In the genomic region with DNA sequence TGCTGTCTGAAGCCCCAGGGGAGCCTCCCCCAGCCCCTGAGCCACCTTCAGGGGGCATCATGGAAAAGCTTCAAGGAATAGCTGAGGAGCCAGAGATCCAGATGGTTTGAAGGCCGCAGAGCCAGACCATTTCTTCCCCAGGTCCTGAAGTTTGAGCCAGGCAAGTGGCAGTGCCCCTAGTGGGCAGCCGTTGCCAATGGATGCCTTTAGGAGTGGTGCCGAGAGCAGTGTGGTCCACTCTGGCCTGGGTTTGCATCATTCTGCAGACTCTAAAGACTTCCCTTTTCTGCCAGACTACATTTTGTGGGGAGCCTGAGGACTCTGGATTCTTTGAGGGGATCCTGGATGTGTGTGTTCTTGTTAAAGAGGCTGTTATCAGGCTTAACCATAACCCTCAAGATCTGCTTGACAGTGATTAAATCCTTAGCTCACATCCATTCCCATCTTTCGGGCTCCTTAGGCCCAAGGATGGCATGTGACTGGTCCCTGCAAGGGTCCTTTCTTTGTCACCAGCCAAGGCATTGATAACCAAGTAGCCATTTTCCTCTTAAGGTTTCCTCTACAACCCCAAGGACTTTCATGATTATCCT, we compare ENCODE assay signal across 9 cellular contexts. TPM values are rescaled to one million over a fixed set of nuclear protein-coding genes. Genes with fewer than 3 reads are reported as not detected.
DNase-seq lines count a peak whose midpoint lies in the region; ATAC-seq, FAIRE-seq and TF ChIP-seq lines count a peak whose summit lies in the region.
"Had no signal": no experiment of that assay in that cellular context is flagged by ENCODE, and none has a peak within 500 bp of the region (broad histone marks: within the 10 kb centered on the region; RNA-seq: fewer than 3 reads in every experiment).

No MANE protein-coding gene starts in this region.

- H4K91ac ChIP-seq in H1 (replicated peaks; ENCODE audit: insufficient read length, low read length): no peak overlapping the region

- H3K36me3 Mint-ChIP-seq in osteocyte (ENCODE audit: unreplicated experiment): peaks cover 34% of the 10 kb centered on the region

- peaks cover 0 to 5% of the 10 kb centered on the region in 2 experiments for H4K20me1 ChIP-seq in H1 (replicated peaks in 1 of 2; ENCODE audit: control insufficient read depth in 1 of 2, insufficient read depth in 2 of 2, low read length in 2 of 2)

- peak; percentile 59 for TF ChIP-seq CTCF in GM06990 (IDR thresholded peaks at IDR 0.05; ENCODE audit: insufficient read depth, low read length, poor library complexity, severe bottlenecking)
- peak; percentile 62 to 83 (median 82) for TF ChIP-seq CTCF in H1 (IDR thresholded peaks at IDR 0.05; ENCODE audit: control extremely low read depth in 1 of 3, insufficient read depth in 1 of 3, low read depth in 1 of 3, low read length in 3 of 3)
- peak; percentile 51 for TF ChIP-seq CTCF in osteocyte (IDR thresholded peaks at IDR 0.05)

- H3K9me3 ChIP-seq in H1 (ENCODE audit: insufficient read depth in 2 of 2, low read depth in 1 of 2, low read length in 1 of 2): no peaks in the 10 kb centered on the region

- H3K4me1 ChIP-seq in H1 (replicated peaks in 1 of 4; ENCODE audit: control insufficient read depth in 3 of 4, insufficient read depth in 4 of 4, low read length in 3 of 4): no peaks in the 10 kb centered on the region

- H3K9me3 Mint-ChIP-seq in osteocyte (ENCODE audit: unreplicated experiment): no peaks in the 10 kb centered on the region

- no peak overlapping the region for H2BK15ac ChIP-seq in H1 (ENCODE audit: low read length)

- no peaks in the 10 kb centered on the region for H3K4me1 Mint-ChIP-seq in osteocyte (ENCODE audit: unreplicated experiment)

- no peak overlapping the region for H3K9ac ChIP-seq in H1 (replicated peaks in 1 of 4; ENCODE audit: extremely low read depth in 1 of 4, low read depth in 3 of 4, low read length in 3 of 4)

- H3K4me3 Mint-ChIP-seq in osteocyte (ENCODE audit: unreplicated experiment): no peak overlapping the region

- no peak overlapping the region for H4K8ac ChIP-seq in H1 (ENCODE audit: extremely low read depth, insufficient read depth, low read length)

- no peak overlapping the region for H3K23ac ChIP-seq in H1 (ENCODE audit: insufficient read length)

- H3K36me3 ChIP-seq in GM06990 (ENCODE audit: control insufficient read depth, insufficient read depth, low read length): peaks cover 27% of the 10 kb centered on the region
- H3K36me3 ChIP-seq in H1 (ENCODE audit: control insufficient read depth in 2 of 4, insufficient read depth in 4 of 4, low read length in 3 of 4): peaks cover 23 to 37% (median 28%) of the 10 kb centered on the region in 4 experiments

- H3K4ac ChIP-seq in H1 (replicated peaks; ENCODE audit: insufficient read length, low read depth, low read length): no peak overlapping the region

- 86% methylated on average over 4 of the region's 4 CpGs; no CpG with 5 or more reads in 1 of the 2 experiments for WGBS in H1 (ENCODE audit: extremely low coverage in 1 of 2, insufficient coverage in 1 of 2, insufficient read length in 1 of 2, insufficient replicate concordance in 2 of 2, low coverage in 1 of 2, low lambda C conversion rate in 2 of 2, missing lambda C conversion rate in 1 of 2), 2 experiments

- no peak overlapping the region for H3K56ac ChIP-seq in H1 (replicated peaks; ENCODE audit: insufficient read length, low read depth, low read length)

- no peak for TF ChIP-seq EP300 in H1 (IDR thresholded peaks at IDR 0.05; ENCODE audit: borderline replicate concordance in 1 of 2, low read depth in 2 of 2, low read length in 2 of 2)

- no peak for TF ChIP-seq POLR2A in H1 (IDR thresholded peaks at IDR 0.05; ENCODE audit: control extremely low read depth in 1 of 2, low read depth in 2 of 2, low read length in 2 of 2)

- no peak for ATAC-seq in GM21825 (IDR thresholded peaks at IDR 0.05; ENCODE audit: unreplicated experiment)

- POLR2A ChIA-PET in H1 (lab: Charles Lee; ENCODE audit: partially characterized antibody): interaction anchor here (0.8 to 2.0 kb wide), 11 partner anchors 8 to 116 kb away, joined by 3 to 7 read pairs (median 4); partner anchors contain the start of genes C2CD2L, DPAGT1, HINFP and NLRX1

- CTCF ChIA-PET in H1 (lab: Charles Lee; ENCODE audit: partially characterized antibody): interaction anchor here (0.7 to 5.9 kb wide), 28 partner anchors 9 to 269 kb away, joined by 3 to 33 read pairs (median 5); partner anchors contain the start of gene ABCG4

- peak; percentile 31 to 42; a peak in 2 of 4 replicates for TF ChIP-seq RAD21 in H1 (IDR thresholded peaks at IDR 0.05 in 1 of 2, conservative IDR thresholded peaks at IDR 0.05 in 1 of 2; ENCODE audit: low read depth in 2 of 2, low read length in 2 of 2)

- no peak overlapping the region for H4K5ac ChIP-seq in H1 (ENCODE audit: insufficient read length, low read depth, low read length)

- H3K79me1 ChIP-seq in H1 (ENCODE audit: low read depth, low read length): no peaks in the 10 kb centered on the region

- no peak for FAIRE-seq in H1 (lab: Jason Lieb, UNC)

- H3K27ac Mint-ChIP-seq in osteocyte (ENCODE audit: unreplicated experiment): no peak overlapping the region

- H2AK5ac ChIP-seq in H1 (ENCODE audit: low read depth, low read length): no peak overlapping the region

- H3K27me3 Mint-ChIP-seq in osteocyte (ENCODE audit: unreplicated experiment): peaks cover 12% of the 10 kb centered on the region

- H2BK20ac ChIP-seq in H1 (ENCODE audit: low read length): no peak overlapping the region

- H3K14ac ChIP-seq in H1 (ENCODE audit: insufficient read length): no peak overlapping the region

- H2BK5ac ChIP-seq in H1 (ENCODE audit: low read depth, low read length): no peak overlapping the region

- no peak overlapping the region for H3K4me3 ChIP-seq in GM06990 (replicated peaks; ENCODE audit: low read depth, low read length)
- no peak overlapping the region for H3K4me3 ChIP-seq in H1 (ENCODE audit: extremely low read depth in 1 of 4, insufficient read depth in 2 of 4, low read depth in 3 of 4, low read length in 4 of 4)

- no peak overlapping the region for H3K4me2 ChIP-seq in H1 (ENCODE audit: insufficient read depth in 1 of 2, low read depth in 2 of 2, low read length in 2 of 2)

- H3K27ac ChIP-seq in H1 (ENCODE audit: low read depth, low read length): no peak overlapping the region

- no peaks in the 10 kb centered on the region for H3K23me2 ChIP-seq in H1 (ENCODE audit: low read depth, low read length)

- no peak overlapping the region for H3K18ac ChIP-seq in H1 (ENCODE audit: extremely low read depth, low read length)

- H3K27me3 ChIP-seq in GM06990 (replicated peaks; ENCODE audit: control insufficient read depth, insufficient read depth, low read length) (no peaks in the 10 kb centered on the region), H1 (replicated peaks in 1 of 4; ENCODE audit: control insufficient read depth in 3 of 4, extremely low read depth in 1 of 4, insufficient read depth in 3 of 4, low read length in 3 of 4) (no peaks in the 10 kb centered on the region)

- H2AFZ ChIP-seq in H1 (ENCODE audit: low read length): no peak overlapping the region

- no peak for DNase-seq in GM06990 (ENCODE audit: extremely low read depth, insufficient read length)
- peak; percentile 17 for DNase-seq in NCI-H69 (lab: John Stamatoyannopoulos, UW)
- peak in 1 of 2 experiments; percentile 61 for DNase-seq in H1 (ENCODE audit: low read depth in 1 of 2, low spot score in 2 of 2)
- DNase-seq in osteocyte (ENCODE audit: extremely low spot score, unreplicated experiment): no peak
- no peak for DNase-seq in COLO829 (ENCODE audit: low spot score)
- no peak for DNase-seq in NCI-H345 (lab: John Stamatoyannopoulos, UW)
- no peak for DNase-seq in NCI-H2107 (lab: John Stamatoyannopoulos, UW)
- DNase-seq: NCI-H2081 had no signal

- no peak overlapping the region for H2BK120ac ChIP-seq in H1 (replicated peaks; ENCODE audit: low read depth, low read length)

- no peaks in the 10 kb centered on the region for H3K79me2 ChIP-seq in H1 (ENCODE audit: control insufficient read depth in 1 of 2, insufficient read depth in 2 of 2, low read length in 2 of 2)

- no peak overlapping the region for H2BK12ac ChIP-seq in H1 (ENCODE audit: low read depth, low read length)

RNA-seq across cellular contexts. Expression of gene HINFP, which starts 13.1 kb away (rescaled TPM):
- total RNA-seq in H1 (2021; fragmentation: NEBNext Ultra II Directional; extraction: Animal tissue kit (Norgen Biotek cat#: 25700)): 35.0 and 36.6 TPM in 2 replicates
- polyA plus RNA-seq in H1 (2011; rRNA removed): 37.3 and 41.2 TPM in 2 replicates
- polyA plus RNA-seq in H1 (2011; cell fraction: cytosol; rRNA removed): 42.7 TPM
- 75.6 TPM for polyA plus RNA-seq in H1 (2011; cell fraction: nucleus; rRNA removed)
- polyA plus RNA-seq in H1 (2012, experiment 1 of 2): 21.7 to 33.1 TPM (median 27.9 TPM) in 4 replicates
- polyA plus RNA-seq in H1 (2012, experiment 2 of 2): 15.8 TPM
- polyA plus RNA-seq in H1 (2013, experiment 1 of 2): 21.5 TPM
- 19.9 TPM for polyA plus RNA-seq in H1 (2013, experiment 2 of 2)
- 55.7 and 67.4 TPM in 2 replicates for polyA minus RNA-seq in H1 (2011; rRNA and poly(A)+ RNA removed)
- 22.5 TPM for polyA minus RNA-seq in H1 (2011; cell fraction: cytosol; rRNA and poly(A)+ RNA removed)
- 48.1 TPM for polyA minus RNA-seq in H1 (2011; cell fraction: nucleus; rRNA and poly(A)+ RNA removed)
- total RNA-seq in osteocyte: 26.1 and 27.6 TPM in 2 replicates

RNA-seq across cellular contexts. Expression of gene ABCG4, which starts 14.4 kb away (rescaled TPM):
- 2.3 and 2.9 TPM in 2 replicates for total RNA-seq in H1 (2021; fragmentation: NEBNext Ultra II Directional; extraction: Animal tissue kit (Norgen Biotek cat#: 25700))
- 1.8 and 2.9 TPM in 2 replicates for polyA plus RNA-seq in H1 (2011; rRNA removed)
- polyA plus RNA-seq in H1 (2011; cell fraction: cytosol; rRNA removed): 1.3 TPM
- polyA plus RNA-seq in H1 (2011; cell fraction: nucleus; rRNA removed): 4.5 TPM
- 1.5 to 2.0 TPM (median 1.9 TPM) in 4 replicates for polyA plus RNA-seq in H1 (2012, experiment 1 of 2)
- 1.0 TPM for polyA plus RNA-seq in H1 (2012, experiment 2 of 2)
- polyA plus RNA-seq in H1 (2013, experiment 1 of 2): 1.5 TPM
- polyA plus RNA-seq in H1 (2013, experiment 2 of 2): 1.5 TPM
- 2.5 and 3.1 TPM in 2 replicates for polyA minus RNA-seq in H1 (2011; rRNA and poly(A)+ RNA removed)
- polyA minus RNA-seq in H1 (2011; cell fraction: cytosol; rRNA and poly(A)+ RNA removed): 1.0 TPM
- 2.5 TPM for polyA minus RNA-seq in H1 (2011; cell fraction: nucleus; rRNA and poly(A)+ RNA removed)
- total RNA-seq in osteocyte: 0.63 and 0.75 TPM in 2 replicates

RNA-seq across cellular contexts. Expression of gene C2CD2L, which starts 27.3 kb away (rescaled TPM):
- total RNA-seq in H1 (2021; fragmentation: NEBNext Ultra II Directional; extraction: Animal tissue kit (Norgen Biotek cat#: 25700)): 3.3 and 4.0 TPM in 2 replicates
- 2.5 and 3.4 TPM in 2 replicates for polyA plus RNA-seq in H1 (2011; rRNA removed)
- 2.4 TPM for polyA plus RNA-seq in H1 (2011; cell fraction: cytosol; rRNA removed)
- polyA plus RNA-seq in H1 (2011; cell fraction: nucleus; rRNA removed): 10.6 TPM
- polyA plus RNA-seq in H1 (2012, experiment 1 of 2): 2.4 to 3.1 TPM (median 2.9 TPM) in 4 replicates
- 1.8 TPM for polyA plus RNA-seq in H1 (2012, experiment 2 of 2)
- 3.9 TPM for polyA plus RNA-seq in H1 (2013, experiment 1 of 2)
- 3.4 TPM for polyA plus RNA-seq in H1 (2013, experiment 2 of 2)
- polyA minus RNA-seq in H1 (2011; rRNA and poly(A)+ RNA removed): 2.8 and 3.4 TPM in 2 replicates
- 3.7 TPM for polyA minus RNA-seq in H1 (2011; cell fraction: cytosol; rRNA and poly(A)+ RNA removed)
- polyA minus RNA-seq in H1 (2011; cell fraction: nucleus; rRNA and poly(A)+ RNA removed): 4.6 TPM
- 10.9 and 11.7 TPM in 2 replicates for total RNA-seq in osteocyte

RNA-seq across cellular contexts. Expression of gene DPAGT1, which starts 32.8 kb away (rescaled TPM):
- total RNA-seq in H1 (2021; fragmentation: NEBNext Ultra II Directional; extraction: Animal tissue kit (Norgen Biotek cat#: 25700)): 59.8 and 62.9 TPM in 2 replicates
- polyA plus RNA-seq in H1 (2011; rRNA removed): 207 and 236 TPM in 2 replicates
- 120 TPM for polyA plus RNA-seq in H1 (2011; cell fraction: cytosol; rRNA removed)
- polyA plus RNA-seq in H1 (2011; cell fraction: nucleus; rRNA removed): 164 TPM
- polyA plus RNA-seq in H1 (2012, experiment 1 of 2): 53.0 to 62.4 TPM (median 60.8 TPM) in 4 replicates
- 65.1 TPM for polyA plus RNA-seq in H1 (2012, experiment 2 of 2)
- polyA plus RNA-seq in H1 (2013, experiment 1 of 2): 100 TPM
- 99.2 TPM for polyA plus RNA-seq in H1 (2013, experiment 2 of 2)
- 125 and 138 TPM in 2 replicates for polyA minus RNA-seq in H1 (2011; rRNA and poly(A)+ RNA removed)
- 43.4 TPM for polyA minus RNA-seq in H1 (2011; cell fraction: cytosol; rRNA and poly(A)+ RNA removed)
- polyA minus RNA-seq in H1 (2011; cell fraction: nucleus; rRNA and poly(A)+ RNA removed): 64.8 TPM
- 44.4 and 45.2 TPM in 2 replicates for total RNA-seq in osteocyte

RNA-seq across cellular contexts. Expression of gene NLRX1, which starts 34.0 kb away (rescaled TPM):
- total RNA-seq in H1 (2021; fragmentation: NEBNext Ultra II Directional; extraction: Animal tissue kit (Norgen Biotek cat#: 25700)): 12.9 and 13.2 TPM in 2 replicates
- 18.6 and 30.5 TPM in 2 replicates for polyA plus RNA-seq in H1 (2011; rRNA removed)
- 18.6 TPM for polyA plus RNA-seq in H1 (2011; cell fraction: cytosol; rRNA removed)
- polyA plus RNA-seq in H1 (2011; cell fraction: nucleus; rRNA removed): 42.3 TPM
- 9.7 to 18.1 TPM (median 14.2 TPM) in 4 replicates for polyA plus RNA-seq in H1 (2012, experiment 1 of 2)
- polyA plus RNA-seq in H1 (2012, experiment 2 of 2): 16.4 TPM
- 10.0 TPM for polyA plus RNA-seq in H1 (2013, experiment 1 of 2)
- polyA plus RNA-seq in H1 (2013, experiment 2 of 2): 9.6 TPM
- polyA minus RNA-seq in H1 (2011; rRNA and poly(A)+ RNA removed): 18.7 and 19.9 TPM in 2 replicates
- polyA minus RNA-seq in H1 (2011; cell fraction: cytosol; rRNA and poly(A)+ RNA removed): 15.4 TPM
- polyA minus RNA-seq in H1 (2011; cell fraction: nucleus; rRNA and poly(A)+ RNA removed): 21.6 TPM
- total RNA-seq in osteocyte: 8.9 and 10.0 TPM in 2 replicates
